ENCODE assay signal across 32 cellular contexts in the genomic region with DNA sequence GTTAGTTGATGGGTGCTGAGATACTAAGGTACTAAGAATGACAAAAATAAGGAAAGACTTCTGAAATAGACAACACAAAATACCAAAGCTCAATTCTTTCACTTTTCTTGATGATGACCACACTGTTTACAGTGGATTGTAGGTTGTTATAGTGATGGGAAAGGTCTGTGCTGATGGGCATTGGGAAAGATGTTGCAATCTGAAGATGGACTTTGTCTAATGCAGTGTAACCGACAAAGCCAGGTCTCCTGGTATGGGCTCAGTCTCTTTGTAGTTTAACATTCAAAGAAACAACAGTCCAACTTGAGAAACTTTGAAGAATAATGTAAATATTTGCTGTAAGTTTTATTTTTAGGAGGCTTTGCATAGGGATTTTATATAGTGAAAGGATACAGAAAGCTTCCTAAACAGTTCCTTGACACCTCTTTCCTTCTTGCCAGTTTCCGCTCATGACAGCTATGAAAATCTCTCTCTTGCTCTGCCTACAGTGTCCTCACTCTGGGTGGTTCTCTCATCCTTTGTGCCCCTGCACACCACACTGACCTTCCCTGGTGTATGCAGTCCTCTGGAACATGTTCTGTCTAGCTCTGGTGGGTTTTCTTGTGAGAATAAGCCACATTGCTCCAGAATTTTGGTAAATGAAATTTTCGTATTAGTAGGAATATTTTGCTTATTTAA.
DNase-seq lines count a peak whose midpoint lies in the region; ATAC-seq, FAIRE-seq and TF ChIP-seq lines count a peak whose summit lies in the region.
"Had no signal": no experiment of that assay in that cellular context is flagged by ENCODE, and none has a peak within 500 bp of the region (broad histone marks: within the 10 kb centered on the region; RNA-seq: fewer than 3 reads in every experiment).

No MANE protein-coding gene starts in this region.

- TF ChIP-seq RAD21 in A549 (conservative IDR thresholded peaks at IDR 0.05 in 1 of 2, IDR thresholded peaks at IDR 0.05 in 1 of 2): no peak

- no peak overlapping the region for H3K4me3 ChIP-seq in A549
- H3K4me3 ChIP-seq in right lobe of liver: no peak overlapping the region
- H3K4me3 ChIP-seq: cardiac muscle cell, left ventricle myocardium inferior, SJSA1, tibial artery had no signal

- no peak overlapping the region for H3K4me3 Mint-ChIP-seq in chondrocyte (ENCODE audit: unreplicated experiment)
- H3K4me3 Mint-ChIP-seq in activated CD8-positive, alpha-beta memory T cell treated with anti-CD3 and anti-CD28 coated beads, Interleukin-2, amount 10 ng/mL, durations not matched to agents 7 days and 5 days: no peak overlapping the region
- H3K4me3 Mint-ChIP-seq: activated T-cell treated with anti-CD3 and anti-CD28 coated beads, Interleukin-2, amount 50 U/mL, for 24 hours; CD8-positive, alpha-beta T cell; naive B cell had no signal

- no peak for TF ChIP-seq POLR2A in A549 (IDR thresholded peaks at IDR 0.05; ENCODE audit: low read length)
- no peak for TF ChIP-seq POLR2A in right lobe of liver (IDR thresholded peaks at IDR 0.05)

- H3K36me3 Mint-ChIP-seq in chondrocyte (ENCODE audit: low read depth): no peaks in the 10 kb centered on the region
- H3K36me3 Mint-ChIP-seq in activated CD8-positive, alpha-beta memory T cell treated with anti-CD3 and anti-CD28 coated beads, Interleukin-2, amount 10 ng/mL, durations not matched to agents 7 days and 5 days: peaks cover 1% of the 10 kb centered on the region
- H3K36me3 Mint-ChIP-seq: CD8-positive, alpha-beta T cell; naive B cell had no signal

- POLR2A ChIA-PET in A549 (lab: Yijun Ruan, JAX): no interaction called here

- no peaks in the 10 kb centered on the region for H3K9me3 ChIP-seq in A549
- no peaks in the 10 kb centered on the region for H3K9me3 ChIP-seq in right lobe of liver
- H3K9me3 ChIP-seq: left ventricle myocardium inferior, SJSA1, tibial artery had no signal

- CTCF ChIA-PET in A549 (lab: Yijun Ruan, JAX): no interaction called here
- CTCF ChIA-PET in activated CD8-positive, alpha-beta memory T cell treated with anti-CD3 and anti-CD28 coated beads, Interleukin-2, amount 10 ng/mL, durations not matched to agents 7 days and 5 days (lab: Charles Lee): no interaction called here

- no peaks in the 10 kb centered on the region for H3K9me3 Mint-ChIP-seq in chondrocyte (ENCODE audit: low read depth)
- no peaks in the 10 kb centered on the region for H3K9me3 Mint-ChIP-seq in activated CD8-positive, alpha-beta memory T cell treated with anti-CD3 and anti-CD28 coated beads, Interleukin-2, amount 10 ng/mL, durations not matched to agents 7 days and 5 days (ENCODE audit: low read depth)
- H3K9me3 Mint-ChIP-seq: activated T-cell treated with anti-CD3 and anti-CD28 coated beads, Interleukin-2, amount 50 U/mL, for 24 hours; CD8-positive, alpha-beta T cell had no signal

- 0 out of 3 replicates have a peak overlapping the region, but pooled peaks have one; percentile 11 for H3K4me2 ChIP-seq in A549

- H3K4me1 ChIP-seq in A549 (peaks cover 6% of the 10 kb centered on the region; the same call in 1 of the 3 replicates), right lobe of liver (peaks cover 0 to 6% (median 0%) of the 10 kb centered on the region in 4 donors)
- H3K4me1 ChIP-seq: left ventricle myocardium inferior, SJSA1 had no signal

- DNase-seq in A549 (ENCODE audit: low read depth in 1 of 2, low spot score in 1 of 2) (no peak), HuH-7.5 (ENCODE audit: low spot score) (peak; percentile 29), chondrocyte (ENCODE audit: low spot score) (no peak), right lobe of liver (no peak), KG1 (lab: John Stamatoyannopoulos, UW) (no peak), HUDEP-2 (lab: John Stamatoyannopoulos, UW; ENCODE audit: unreplicated experiment in 76 of 76) (no peak), CD1c-positive myeloid dendritic cell (ENCODE audit: extremely low spot score) (no peak)
- DNase-seq in activated CD8-positive, alpha-beta memory T cell treated with anti-CD3 and anti-CD28 coated beads, Interleukin-2, amount 10 ng/mL, durations not matched to agents 7 days and 5 days: no peak
- DNase-seq: activated CD4-positive, alpha-beta T cell treated with anti-CD3 and anti-CD28 coated beads for 48 hours; activated T-cell treated with anti-CD3 and anti-CD28 coated beads, Interleukin-2, amount 50 U/mL, for 24 hours; CD8-positive, alpha-beta T cell; cortex of kidney; DMS153; erythroblast; islet precursor cell; left ventricle myocardium inferior; midbrain; naive B cell; NCI-H1092 treated with DMSO at 0.1 percent for 48 hours; NCI-H187; NCI-H2171 treated with DMSO at 0.1 percent for 48 hours; NCI-H510A treated with DMSO at 0.1 percent for 48 hours; stimulated activated CD4-positive, alpha-beta T cell treated with anti-CD3 and anti-CD28 coated beads, Interleukin-4, amount 100 ng/mL, for 1 hour; T1000; tibial artery had no signal

- H3K4me1 Mint-ChIP-seq in chondrocyte (ENCODE audit: low read depth): peaks cover 10% of the 10 kb centered on the region
- H3K4me1 Mint-ChIP-seq in activated CD8-positive, alpha-beta memory T cell treated with anti-CD3 and anti-CD28 coated beads, Interleukin-2, amount 10 ng/mL, durations not matched to agents 7 days and 5 days: no peaks in the 10 kb centered on the region
- H3K4me1 Mint-ChIP-seq: naive B cell had no signal

- no peak overlapping the region for H3K27ac ChIP-seq in A549
- H3K27ac ChIP-seq in right lobe of liver: no peak overlapping the region
- H3K27ac ChIP-seq: cardiac muscle cell, left ventricle myocardium inferior, RWPE1, SJSA1, tibial artery, VCaP had no signal

- TF ChIP-seq CTCF in A549 (IDR thresholded peaks at IDR 0.05) (no peak), chondrocyte (IDR thresholded peaks at IDR 0.05) (no peak), right lobe of liver (IDR thresholded peaks at IDR 0.05) (no peak)

- no peaks in the 10 kb centered on the region for H3K27me3 Mint-ChIP-seq in chondrocyte (ENCODE audit: low read depth)
- peaks cover 22% of the 10 kb centered on the region for H3K27me3 Mint-ChIP-seq in activated CD8-positive, alpha-beta memory T cell treated with anti-CD3 and anti-CD28 coated beads, Interleukin-2, amount 10 ng/mL, durations not matched to agents 7 days and 5 days
- H3K27me3 Mint-ChIP-seq: naive B cell had no signal

- FAIRE-seq in A549 (lab: Jason Lieb, UNC): no peak
- FAIRE-seq: GM12892 had no signal

- ATAC-seq in A549: no peak
- peak; percentile 92 to 100 (median 98) for ATAC-seq in right lobe of liver
- no peak for ATAC-seq in activated CD8-positive, alpha-beta memory T cell treated with anti-CD3 and anti-CD28 coated beads, Interleukin-2, amount 10 ng/mL, durations not matched to agents 7 days and 5 days
- ATAC-seq: CD8-positive, alpha-beta T cell; sciatic nerve had no signal

- H3K27me3 ChIP-seq in right lobe of liver: no peaks in the 10 kb centered on the region
- H3K27me3 ChIP-seq: cardiac muscle cell, SJSA1, tibial artery had no signal

- intact Hi-C loops in right lobe of liver (cut with DNase I): no loop called here

- peak overlapping the region; percentile 13 for H3K27ac Mint-ChIP-seq in chondrocyte (ENCODE audit: unreplicated experiment)
- H3K27ac Mint-ChIP-seq in activated CD8-positive, alpha-beta memory T cell treated with anti-CD3 and anti-CD28 coated beads, Interleukin-2, amount 10 ng/mL, durations not matched to agents 7 days and 5 days: no peak overlapping the region
- H3K27ac Mint-ChIP-seq: activated T-cell treated with anti-CD3 and anti-CD28 coated beads, Interleukin-2, amount 50 U/mL, for 24 hours; CD8-positive, alpha-beta T cell; naive B cell; progenitor cell of endocrine pancreas had no signal

- 78% methylated on average over 3 of the region's 3 CpGs for WGBS in A549 (ENCODE audit: missing lambda C conversion rate)
- WGBS in right lobe of liver (ENCODE audit: insufficient coverage, low coverage, low lambda C conversion rate, missing lambda C conversion rate): 86% methylated on average over 2 of the region's 3 CpGs

- TF ChIP-seq EP300 in A549 (IDR thresholded peaks at IDR 0.05): no peak

- no peaks in the 10 kb centered on the region for H3K36me3 ChIP-seq in right lobe of liver
- H3K36me3 ChIP-seq: cardiac muscle cell, left ventricle myocardium inferior, SJSA1, tibial artery had no signal

TF ChIP-seq in A549, 52 proteins besides CTCF, POLR2A, EP300 and RAD21:
- TF ChIP-seq JUN (IDR thresholded peaks at IDR 0.05) (no peak), ZNF302 (CRISPR knock-in tag; IDR thresholded peaks at IDR 0.05) (no peak), EHF (CRISPR knock-in tag; IDR thresholded peaks at IDR 0.05) (no peak), GATA3 (IDR thresholded peaks at IDR 0.05; ENCODE audit: borderline replicate concordance) (no peak), NR3C1 (IDR thresholded peaks at IDR 0.05) (no peak), POLR2AphosphoS2 (conservative IDR thresholded peaks at IDR 0.05; ENCODE audit: low read length) (no peak), ZSCAN20 (CRISPR knock-in tag; IDR thresholded peaks at IDR 0.05) (no peak), MAX (IDR thresholded peaks at IDR 0.05) (no peak), FOXS1 (CRISPR knock-in tag; IDR thresholded peaks at IDR 0.05) (no peak), NPAS2 (CRISPR knock-in tag; IDR thresholded peaks at IDR 0.05; ENCODE audit: borderline replicate concordance) (no peak)
TF ChIP-seq in A549: peak in this region for 0.

Comparison
In these comparisons a context has a peak if more than half of its experiments do, and no peak if none do; other contexts are left out.
1. ATAC-seq: peak in right lobe of liver (4 of 4); none in A549 (0 of 2) and activated CD8-positive, alpha-beta memory T cell treated with anti-CD3 and anti-CD28 coated beads, Interleukin-2, amount 10 ng/mL, durations not matched to agents 7 days and 5 days (single experiment).